Comparison of ENCODE assay signal across 1 cellular context in the genomic region with DNA sequence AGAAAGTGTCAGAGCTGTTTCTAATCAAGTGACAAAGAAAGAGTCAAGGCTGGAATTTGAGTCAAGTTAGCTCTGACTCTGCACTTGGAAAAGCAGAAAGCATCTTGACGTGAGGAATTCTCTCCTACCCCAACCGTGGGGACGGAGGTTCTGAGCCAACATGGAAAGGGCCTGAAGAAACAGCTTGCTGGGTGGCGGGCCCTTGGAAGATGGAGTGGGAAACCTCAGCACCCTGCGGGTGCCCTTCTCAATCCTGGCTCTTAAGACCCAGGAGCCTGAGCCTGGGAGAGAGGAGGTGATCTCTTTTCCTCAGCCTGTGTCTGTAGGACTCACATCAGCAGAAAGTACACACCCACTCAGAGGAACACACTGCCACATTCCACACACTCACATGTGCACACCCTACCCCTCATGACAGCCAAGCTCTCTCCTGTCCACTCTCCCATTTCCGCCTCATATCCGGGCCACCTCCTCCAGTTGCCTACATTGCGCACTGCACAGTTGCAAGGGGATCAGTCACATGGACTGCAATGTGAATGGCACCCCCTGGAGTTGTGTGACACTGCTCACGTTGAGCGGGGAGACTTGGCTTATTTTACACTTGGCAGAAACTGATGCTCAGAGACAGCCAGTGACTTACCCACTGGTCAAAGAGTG.
TF ChIP-seq lines count a peak whose summit lies in the region.

No MANE protein-coding gene starts in this region.

TF ChIP-seq in HepG2, 621 proteins besides CTCF, POLR2A, EP300 and RAD21 (continued from another document):
- TF ChIP-seq, protein P1, sequence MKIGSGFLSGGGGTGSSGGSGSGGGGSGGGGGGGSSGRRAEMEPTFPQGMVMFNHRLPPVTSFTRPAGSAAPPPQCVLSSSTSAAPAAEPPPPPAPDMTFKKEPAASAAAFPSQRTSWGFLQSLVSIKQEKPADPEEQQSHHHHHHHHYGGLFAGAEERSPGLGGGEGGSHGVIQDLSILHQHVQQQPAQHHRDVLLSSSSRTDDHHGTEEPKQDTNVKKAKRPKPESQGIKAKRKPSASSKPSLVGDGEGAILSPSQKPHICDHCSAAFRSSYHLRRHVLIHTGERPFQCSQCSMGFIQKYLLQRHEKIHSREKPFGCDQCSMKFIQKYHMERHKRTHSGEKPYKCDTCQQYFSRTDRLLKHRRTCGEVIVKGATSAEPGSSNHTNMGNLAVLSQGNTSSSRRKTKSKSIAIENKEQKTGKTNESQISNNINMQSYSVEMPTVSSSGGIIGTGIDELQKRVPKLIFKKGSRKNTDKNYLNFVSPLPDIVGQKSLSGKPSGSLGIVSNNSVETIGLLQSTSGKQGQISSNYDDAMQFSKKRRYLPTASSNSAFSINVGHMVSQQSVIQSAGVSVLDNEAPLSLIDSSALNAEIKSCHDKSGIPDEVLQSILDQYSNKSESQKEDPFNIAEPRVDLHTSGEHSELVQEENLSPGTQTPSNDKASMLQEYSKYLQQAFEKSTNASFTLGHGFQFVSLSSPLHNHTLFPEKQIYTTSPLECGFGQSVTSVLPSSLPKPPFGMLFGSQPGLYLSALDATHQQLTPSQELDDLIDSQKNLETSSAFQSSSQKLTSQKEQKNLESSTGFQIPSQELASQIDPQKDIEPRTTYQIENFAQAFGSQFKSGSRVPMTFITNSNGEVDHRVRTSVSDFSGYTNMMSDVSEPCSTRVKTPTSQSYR (CRISPR knock-in tag; IDR thresholded peaks at IDR 0.05; ENCODE audit: borderline replicate concordance) = no peak
- TF ChIP-seq GTF3A (CRISPR knock-in tag; conservative IDR thresholded peaks at IDR 0.05) = no peak
- TF ChIP-seq NFIB (CRISPR knock-in tag; IDR thresholded peaks at IDR 0.05; ENCODE audit: borderline replicate concordance) = no peak
- TF ChIP-seq, protein P2, sequence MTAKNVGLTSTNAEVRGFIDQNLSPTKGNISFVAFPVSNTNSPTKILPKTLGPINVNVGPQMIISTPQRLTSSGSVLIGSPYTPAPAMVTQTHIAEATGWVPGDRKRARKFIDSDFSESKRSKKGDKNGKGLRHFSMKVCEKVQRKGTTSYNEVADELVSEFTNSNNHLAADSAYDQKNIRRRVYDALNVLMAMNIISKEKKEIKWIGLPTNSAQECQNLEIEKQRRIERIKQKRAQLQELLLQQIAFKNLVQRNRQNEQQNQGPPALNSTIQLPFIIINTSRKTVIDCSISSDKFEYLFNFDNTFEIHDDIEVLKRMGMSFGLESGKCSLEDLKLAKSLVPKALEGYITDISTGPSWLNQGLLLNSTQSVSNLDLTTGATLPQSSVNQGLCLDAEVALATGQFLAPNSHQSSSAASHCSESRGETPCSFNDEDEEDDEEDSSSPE (CRISPR knock-in tag; IDR thresholded peaks at IDR 0.05) = no peak
- TF ChIP-seq, protein P3, sequence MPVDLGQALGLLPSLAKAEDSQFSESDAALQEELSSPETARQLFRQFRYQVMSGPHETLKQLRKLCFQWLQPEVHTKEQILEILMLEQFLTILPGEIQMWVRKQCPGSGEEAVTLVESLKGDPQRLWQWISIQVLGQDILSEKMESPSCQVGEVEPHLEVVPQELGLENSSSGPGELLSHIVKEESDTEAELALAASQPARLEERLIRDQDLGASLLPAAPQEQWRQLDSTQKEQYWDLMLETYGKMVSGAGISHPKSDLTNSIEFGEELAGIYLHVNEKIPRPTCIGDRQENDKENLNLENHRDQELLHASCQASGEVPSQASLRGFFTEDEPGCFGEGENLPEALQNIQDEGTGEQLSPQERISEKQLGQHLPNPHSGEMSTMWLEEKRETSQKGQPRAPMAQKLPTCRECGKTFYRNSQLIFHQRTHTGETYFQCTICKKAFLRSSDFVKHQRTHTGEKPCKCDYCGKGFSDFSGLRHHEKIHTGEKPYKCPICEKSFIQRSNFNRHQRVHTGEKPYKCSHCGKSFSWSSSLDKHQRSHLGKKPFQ (CRISPR knock-in tag; IDR thresholded peaks at IDR 0.05; ENCODE audit: insufficient replicate concordance) = no peak
- TF ChIP-seq, protein P4, sequence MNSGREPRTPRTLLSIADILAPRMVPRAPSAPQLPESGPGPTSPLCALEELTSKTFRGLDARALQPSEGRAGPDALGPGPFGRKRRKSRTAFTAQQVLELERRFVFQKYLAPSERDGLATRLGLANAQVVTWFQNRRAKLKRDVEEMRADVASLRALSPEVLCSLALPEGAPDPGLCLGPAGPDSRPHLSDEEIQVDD (CRISPR knock-in tag; IDR thresholded peaks at IDR 0.05; ENCODE audit: borderline replicate concordance) = no peak
- no peak for TF ChIP-seq ZNF780A (CRISPR knock-in tag; IDR thresholded peaks at IDR 0.05)
- TF ChIP-seq ZNF615 (CRISPR knock-in tag; IDR thresholded peaks at IDR 0.05; ENCODE audit: borderline replicate concordance) = no peak
- TF ChIP-seq ZFP36L2 (CRISPR knock-in tag; IDR thresholded peaks at IDR 0.05) = no peak
- TF ChIP-seq ARNTL (CRISPR knock-in tag; IDR thresholded peaks at IDR 0.05) = no peak
- TF ChIP-seq, protein P5, sequence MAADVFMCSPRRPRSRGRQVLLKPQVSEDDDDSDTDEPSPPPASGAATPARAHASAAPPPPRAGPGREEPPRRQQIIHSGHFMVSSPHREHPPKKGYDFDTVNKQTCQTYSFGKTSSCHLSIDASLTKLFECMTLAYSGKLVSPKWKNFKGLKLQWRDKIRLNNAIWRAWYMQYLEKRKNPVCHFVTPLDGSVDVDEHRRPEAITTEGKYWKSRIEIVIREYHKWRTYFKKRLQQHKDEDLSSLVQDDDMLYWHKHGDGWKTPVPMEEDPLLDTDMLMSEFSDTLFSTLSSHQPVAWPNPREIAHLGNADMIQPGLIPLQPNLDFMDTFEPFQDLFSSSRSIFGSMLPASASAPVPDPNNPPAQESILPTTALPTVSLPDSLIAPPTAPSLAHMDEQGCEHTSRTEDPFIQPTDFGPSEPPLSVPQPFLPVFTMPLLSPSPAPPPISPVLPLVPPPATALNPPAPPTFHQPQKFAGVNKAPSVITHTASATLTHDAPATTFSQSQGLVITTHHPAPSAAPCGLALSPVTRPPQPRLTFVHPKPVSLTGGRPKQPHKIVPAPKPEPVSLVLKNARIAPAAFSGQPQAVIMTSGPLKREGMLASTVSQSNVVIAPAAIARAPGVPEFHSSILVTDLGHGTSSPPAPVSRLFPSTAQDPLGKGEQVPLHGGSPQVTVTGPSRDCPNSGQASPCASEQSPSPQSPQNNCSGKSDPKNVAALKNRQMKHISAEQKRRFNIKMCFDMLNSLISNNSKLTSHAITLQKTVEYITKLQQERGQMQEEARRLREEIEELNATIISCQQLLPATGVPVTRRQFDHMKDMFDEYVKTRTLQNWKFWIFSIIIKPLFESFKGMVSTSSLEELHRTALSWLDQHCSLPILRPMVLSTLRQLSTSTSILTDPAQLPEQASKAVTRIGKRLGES (CRISPR knock-in tag; IDR thresholded peaks at IDR 0.05; ENCODE audit: borderline replicate concordance) = no peak
- no peak for TF ChIP-seq EED (CRISPR knock-in tag; IDR thresholded peaks at IDR 0.05)
- no peak for TF ChIP-seq ATAD3A (CRISPR knock-in tag; IDR thresholded peaks at IDR 0.05)
- no peak for TF ChIP-seq ZNF766 (CRISPR knock-in tag; IDR thresholded peaks at IDR 0.05; ENCODE audit: borderline replicate concordance)
TF ChIP-seq in HepG2: peak in this region for 0.
